In the genomic region with DNA sequence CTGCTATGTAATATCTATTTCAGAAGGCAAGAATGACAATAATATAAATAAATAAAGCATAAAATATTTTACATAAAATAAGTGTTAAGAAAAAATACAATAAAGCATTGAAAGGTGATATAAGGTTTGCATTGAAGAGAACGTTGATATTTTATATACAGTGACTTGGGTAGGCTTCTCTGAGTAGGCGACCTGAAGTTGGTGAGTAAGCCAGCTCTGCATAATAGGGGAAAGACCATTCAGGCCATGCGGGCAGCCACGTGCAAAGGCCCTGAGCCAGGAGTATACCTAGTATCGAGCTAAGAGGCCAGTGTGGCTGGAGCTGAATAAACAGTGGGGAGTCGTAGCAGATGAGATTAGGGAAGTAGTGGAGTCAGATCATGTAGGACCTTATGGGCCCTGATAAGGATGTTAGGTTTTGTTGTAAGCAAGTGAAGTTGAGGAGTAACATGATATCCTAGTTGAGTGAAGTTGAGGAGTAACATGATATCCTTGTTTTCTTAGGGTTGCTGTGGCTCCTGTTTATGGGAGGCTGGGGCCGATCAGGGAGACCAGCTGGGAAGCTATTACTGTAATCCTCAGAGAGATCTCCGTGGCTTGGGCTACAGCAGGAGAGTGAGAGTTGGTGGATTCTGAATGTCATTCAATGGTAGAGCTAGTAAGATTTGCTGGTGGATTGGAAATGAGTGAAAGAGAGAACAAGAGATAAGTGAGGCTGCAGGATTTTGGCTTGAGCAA, we compare ENCODE assay signal across 1 cellular context.
TF ChIP-seq lines count a peak whose summit lies in the region.

No MANE protein-coding gene starts in this region.

TF ChIP-seq in K562, 482 proteins besides CTCF, POLR2A, EP300 and RAD21 (continued from another document):
- TF ChIP-seq ZNF644 (tag; IDR thresholded peaks at IDR 0.05; ENCODE audit: low read depth) (peak; percentile 83; the same call in 1 of the 2 replicates), POLR2G (IDR thresholded peaks at IDR 0.05; ENCODE audit: low read depth, low read length) (no peak), NR4A1 (CRISPR knock-in tag; IDR thresholded peaks at IDR 0.05) (no peak), NR4A1 (tag; IDR thresholded peaks at IDR 0.05) (peak; percentile 85), SNRNP70 (optimal IDR thresholded peaks at IDR 0.05; ENCODE audit: low read depth, low read length) (no peak), ZNF174 (CRISPR knock-in tag; IDR thresholded peaks at IDR 0.05) (no peak), CEBPG (CRISPR knock-in tag; IDR thresholded peaks at IDR 0.05) (no peak), CEBPG (tag; conservative IDR thresholded peaks at IDR 0.05 in 1 of 2, IDR thresholded peaks at IDR 0.05 in 1 of 2) (no peak), NONO (IDR thresholded peaks at IDR 0.05; ENCODE audit: low read depth in 2 of 2, low read length in 1 of 2) (peak in 1 of 2 experiments; percentile 92; a peak in 2 of 4 replicates), FOS (IDR thresholded peaks at IDR 0.05; ENCODE audit: extremely low read depth, insufficient read length) (peak; percentile 9), ZNF75A (CRISPR knock-in tag; IDR thresholded peaks at IDR 0.05) (no peak), EWSR1 (IDR thresholded peaks at IDR 0.05; ENCODE audit: borderline replicate concordance, low read depth, partially characterized antibody) (no peak), ZNF347 (CRISPR knock-in tag; IDR thresholded peaks at IDR 0.05; ENCODE audit: low read depth) (no peak), MED1 (CRISPR knock-in tag; IDR thresholded peaks at IDR 0.05; ENCODE audit: borderline replicate concordance) (no peak), MAFK (IDR thresholded peaks at IDR 0.05; ENCODE audit: low read length) (peak; percentile 45), ZNF133 (CRISPR knock-in tag; IDR thresholded peaks at IDR 0.05) (no peak), AFF4 (CRISPR knock-in tag; IDR thresholded peaks at IDR 0.05) (peak; percentile 88; the same call in 1 of the 2 replicates), ZNF146 (CRISPR knock-in tag; IDR thresholded peaks at IDR 0.05; ENCODE audit: unreplicated experiment) (no peak), ZNF76 (CRISPR knock-in tag; IDR thresholded peaks at IDR 0.05; ENCODE audit: borderline replicate concordance) (0 out of 2 replicates have a peak, but pooled peaks have one; percentile 12), KDM4B (IDR thresholded peaks at IDR 0.05; ENCODE audit: borderline replicate concordance in 2 of 2, low read depth in 1 of 2) (no peak), NUFIP1 (IDR thresholded peaks at IDR 0.05; ENCODE audit: partially characterized antibody) (peak; percentile 95), YBX1 (IDR thresholded peaks at IDR 0.05) (no peak), CSDE1 (IDR thresholded peaks at IDR 0.05) (0 out of 4 replicates have a peak, but pooled peaks of 1 of the 2 experiments have one; percentile 42), NFE2 (IDR thresholded peaks at IDR 0.05; ENCODE audit: low read depth) (peak; percentile 52), DNMT1 (IDR thresholded peaks at IDR 0.05) (no peak), ZNF764 (CRISPR knock-in tag; IDR thresholded peaks at IDR 0.05; ENCODE audit: low read depth) (no peak), ARID2 (IDR thresholded peaks at IDR 0.05) (no peak), KLF6 (CRISPR knock-in tag; IDR thresholded peaks at IDR 0.05; ENCODE audit: borderline replicate concordance) (no peak), DPF2 (IDR thresholded peaks at IDR 0.05) (peak; percentile 100), ZNF134 (CRISPR knock-in tag; conservative IDR thresholded peaks at IDR 0.05) (peak; percentile 53; the same call in 1 of the 2 replicates), STAG1 (CRISPR knock-in tag; IDR thresholded peaks at IDR 0.05; ENCODE audit: borderline replicate concordance) (no peak), SMARCB1 (IDR thresholded peaks at IDR 0.05; ENCODE audit: insufficient read length, low read depth) (no peak), ZNF121 (CRISPR knock-in tag; conservative IDR thresholded peaks at IDR 0.05) (0 out of 2 replicates have a peak, but pooled peaks have one; percentile 9), ZNF12 (CRISPR knock-in tag; IDR thresholded peaks at IDR 0.05) (no peak)
- TF ChIP-seq, protein P1, sequence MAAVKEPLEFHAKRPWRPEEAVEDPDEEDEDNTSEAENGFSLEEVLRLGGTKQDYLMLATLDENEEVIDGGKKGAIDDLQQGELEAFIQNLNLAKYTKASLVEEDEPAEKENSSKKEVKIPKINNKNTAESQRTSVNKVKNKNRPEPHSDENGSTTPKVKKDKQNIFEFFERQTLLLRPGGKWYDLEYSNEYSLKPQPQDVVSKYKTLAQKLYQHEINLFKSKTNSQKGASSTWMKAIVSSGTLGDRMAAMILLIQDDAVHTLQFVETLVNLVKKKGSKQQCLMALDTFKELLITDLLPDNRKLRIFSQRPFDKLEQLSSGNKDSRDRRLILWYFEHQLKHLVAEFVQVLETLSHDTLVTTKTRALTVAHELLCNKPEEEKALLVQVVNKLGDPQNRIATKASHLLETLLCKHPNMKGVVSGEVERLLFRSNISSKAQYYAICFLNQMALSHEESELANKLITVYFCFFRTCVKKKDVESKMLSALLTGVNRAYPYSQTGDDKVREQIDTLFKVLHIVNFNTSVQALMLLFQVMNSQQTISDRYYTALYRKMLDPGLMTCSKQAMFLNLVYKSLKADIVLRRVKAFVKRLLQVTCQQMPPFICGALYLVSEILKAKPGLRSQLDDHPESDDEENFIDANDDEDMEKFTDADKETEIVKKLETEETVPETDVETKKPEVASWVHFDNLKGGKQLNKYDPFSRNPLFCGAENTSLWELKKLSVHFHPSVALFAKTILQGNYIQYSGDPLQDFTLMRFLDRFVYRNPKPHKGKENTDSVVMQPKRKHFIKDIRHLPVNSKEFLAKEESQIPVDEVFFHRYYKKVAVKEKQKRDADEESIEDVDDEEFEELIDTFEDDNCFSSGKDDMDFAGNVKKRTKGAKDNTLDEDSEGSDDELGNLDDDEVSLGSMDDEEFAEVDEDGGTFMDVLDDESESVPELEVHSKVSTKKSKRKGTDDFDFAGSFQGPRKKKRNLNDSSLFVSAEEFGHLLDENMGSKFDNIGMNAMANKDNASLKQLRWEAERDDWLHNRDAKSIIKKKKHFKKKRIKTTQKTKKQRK (IDR thresholded peaks at IDR 0.05; ENCODE audit: borderline replicate concordance, low read depth, low read length), result no peak
- TF ChIP-seq, protein P2, sequence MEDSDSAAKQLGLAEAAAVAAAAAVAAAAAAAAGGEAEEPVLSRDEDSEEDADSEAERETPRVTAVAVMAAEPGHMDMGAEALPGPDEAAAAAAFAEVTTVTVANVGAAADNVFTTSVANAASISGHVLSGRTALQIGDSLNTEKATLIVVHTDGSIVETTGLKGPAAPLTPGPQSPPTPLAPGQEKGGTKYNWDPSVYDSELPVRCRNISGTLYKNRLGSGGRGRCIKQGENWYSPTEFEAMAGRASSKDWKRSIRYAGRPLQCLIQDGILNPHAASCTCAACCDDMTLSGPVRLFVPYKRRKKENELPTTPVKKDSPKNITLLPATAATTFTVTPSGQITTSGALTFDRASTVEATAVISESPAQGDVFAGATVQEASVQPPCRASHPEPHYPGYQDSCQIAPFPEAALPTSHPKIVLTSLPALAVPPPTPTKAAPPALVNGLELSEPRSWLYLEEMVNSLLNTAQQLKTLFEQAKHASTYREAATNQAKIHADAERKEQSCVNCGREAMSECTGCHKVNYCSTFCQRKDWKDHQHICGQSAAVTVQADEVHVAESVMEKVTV (CRISPR knock-in tag; IDR thresholded peaks at IDR 0.05), result no peak
